ENCODE assay signal across 8 cellular contexts in genomic region chr19:9796113-9796773, GRCh38. TPM values are rescaled to one million over a fixed set of nuclear protein-coding genes. Genes with fewer than 3 reads are reported as not detected.
A peak's percentile ranks its signal among the peaks of the same experiment; 100 is the strongest.
DNase-seq lines count a peak whose midpoint lies in the region; ATAC-seq and TF ChIP-seq lines count a peak whose summit lies in the region.

No MANE protein-coding gene starts in this region.

- no peak overlapping the region for H3K9ac ChIP-seq in parathyroid adenoma

- H3K27ac ChIP-seq in C4-2B, result no peak overlapping the region
- H3K27ac ChIP-seq in parathyroid adenoma, result no peak overlapping the region
- no peak overlapping the region for H3K27ac ChIP-seq in upper lobe of left lung

- H3K36me3 ChIP-seq in parathyroid adenoma (ENCODE audit: control insufficient read depth, insufficient read depth, low read length) (no peaks in the 10 kb centered on the region), upper lobe of left lung (no peaks in the 10 kb centered on the region)

- TF ChIP-seq CTCF in C4-2B (conservative IDR thresholded peaks at IDR 0.05) (peak; percentile 92), parathyroid adenoma (IDR thresholded peaks at IDR 0.05) (peak; percentile 85), upper lobe of left lung (IDR thresholded peaks at IDR 0.05) (peak; percentile 67 to 92 (median 74))

- peak overlapping the region; percentile 81 to 87 for H3K27ac Mint-ChIP-seq in activated naive CD4-positive, alpha-beta T cell treated with anti-CD3 and anti-CD28 coated beads, Interleukin-2, amount 50 U/mL, for 72 hours

- H2AFZ ChIP-seq in parathyroid adenoma, result peak overlapping the region; percentile 33

- no peaks in the 10 kb centered on the region for H3K4me1 ChIP-seq in parathyroid adenoma
- H3K4me1 ChIP-seq in upper lobe of left lung, result peaks cover 3 to 12% (median 4%) of the 10 kb centered on the region in 4 donors

- H3K9me3 ChIP-seq in parathyroid adenoma (ENCODE audit: control insufficient read depth, low read length) (no peaks in the 10 kb centered on the region), upper lobe of left lung (no peaks in the 10 kb centered on the region)

- H3K79me2 ChIP-seq in parathyroid adenoma, result no peaks in the 10 kb centered on the region

- H3K27me3 ChIP-seq in parathyroid adenoma (ENCODE audit: control insufficient read depth, insufficient read depth, low read length), result no peaks in the 10 kb centered on the region
- no peaks in the 10 kb centered on the region for H3K27me3 ChIP-seq in upper lobe of left lung

- no peak for TF ChIP-seq POLR2A in upper lobe of left lung (IDR thresholded peaks at IDR 0.05)

- peaks cover 0 to 7% of the 10 kb centered on the region in 2 donors for H3K9me3 Mint-ChIP-seq in activated naive CD4-positive, alpha-beta T cell treated with anti-CD3 and anti-CD28 coated beads, Interleukin-2, amount 50 U/mL, for 72 hours

- no peak overlapping the region for H3K4me3 ChIP-seq in parathyroid adenoma (ENCODE audit: low read depth, low read length)
- no peak overlapping the region for H3K4me3 ChIP-seq in upper lobe of left lung

- peak; percentile 52 for DNase-seq in NCI-H1417 treated with DMSO at 0.1 percent for 48 hours (lab: John Stamatoyannopoulos, UW)
- DNase-seq in SKM-1 treated with dmso at 0.1 percent for 144 hours (lab: John Stamatoyannopoulos, UW; ENCODE audit: unreplicated experiment), result peak; percentile 90
- peak; percentile 74 to 83 for DNase-seq in activated naive CD4-positive, alpha-beta T cell treated with anti-CD3 and anti-CD28 coated beads, Interleukin-2, amount 50 U/mL, for 72 hours (ENCODE audit: low spot score in 2 of 2)
- peak; percentile 87 for DNase-seq in glomerular visceral epithelial cell (ENCODE audit: extremely low spot score)
- DNase-seq in upper lobe of left lung, result peak in 1 of 2 donors; percentile 85

- ATAC-seq in GM21723 (IDR thresholded peaks at IDR 0.05; ENCODE audit: unreplicated experiment) (peak; percentile 58), upper lobe of left lung (ENCODE audit: low FRiP score in 2 of 2) (peak; percentile 32 to 59)
- peak; percentile 36 to 60 for ATAC-seq in activated naive CD4-positive, alpha-beta T cell treated with anti-CD3 and anti-CD28 coated beads, Interleukin-2, amount 50 U/mL, for 72 hours

- peaks cover 0 to 9% of the 10 kb centered on the region in 2 donors for H3K36me3 Mint-ChIP-seq in activated naive CD4-positive, alpha-beta T cell treated with anti-CD3 and anti-CD28 coated beads, Interleukin-2, amount 50 U/mL, for 72 hours

- WGBS in upper lobe of left lung, 2 donors, result 47 to 54% methylated on average over 6 of the region's 6 CpGs

- H3K4me2 ChIP-seq in parathyroid adenoma (ENCODE audit: low read length), result no peak overlapping the region

- TF ChIP-seq EP300 in upper lobe of left lung (IDR thresholded peaks at IDR 0.05), result no peak

RNA-seq across cellular contexts. Expression of gene FBXL12, which starts 22.6 kb away (rescaled TPM):
- total RNA-seq in activated naive CD4-positive, alpha-beta T cell treated with anti-CD3 and anti-CD28 coated beads, Interleukin-2, amount 50 U/mL, for 72 hours, result 10 to 100 TPM; 30.7 to 36.0 TPM
- 10 to 100 TPM; 14.8 to 48.2 (median 32.3) TPM for total RNA-seq in upper lobe of left lung

RNA-seq across cellular contexts. Expression of gene ZNF846, which starts 27.7 kb away (rescaled TPM):
- total RNA-seq in activated naive CD4-positive, alpha-beta T cell treated with anti-CD3 and anti-CD28 coated beads, Interleukin-2, amount 50 U/mL, for 72 hours, result 1 to 10 TPM; 5.2 to 5.8 TPM
- 10 to 100 TPM in 5 of 6 donors, 1 to 10 TPM in 1; 5.6 to 36.7 (median 15.0) TPM for total RNA-seq in upper lobe of left lung

RNA-seq across cellular contexts. Expression of gene UBL5, which starts 31.5 kb away (rescaled TPM):
- 100 to 1,000 TPM; 268 to 366 TPM for total RNA-seq in activated naive CD4-positive, alpha-beta T cell treated with anti-CD3 and anti-CD28 coated beads, Interleukin-2, amount 50 U/mL, for 72 hours
- total RNA-seq in upper lobe of left lung, result 100 to 1,000 TPM in 5 of 6 donors, 10 to 100 TPM in 1; 61.8 to 405 (median 255) TPM

RNA-seq across cellular contexts. Expression of gene PIN1, which starts 38.9 kb away (rescaled TPM):
- 100 to 1,000 TPM in 1 of 2 donors, 10 to 100 TPM in 1; 75.7 to 100 TPM for total RNA-seq in activated naive CD4-positive, alpha-beta T cell treated with anti-CD3 and anti-CD28 coated beads, Interleukin-2, amount 50 U/mL, for 72 hours
- 10 to 100 TPM; 38.8 to 87.5 (median 70.7) TPM for total RNA-seq in upper lobe of left lung
